In the genomic region with DNA sequence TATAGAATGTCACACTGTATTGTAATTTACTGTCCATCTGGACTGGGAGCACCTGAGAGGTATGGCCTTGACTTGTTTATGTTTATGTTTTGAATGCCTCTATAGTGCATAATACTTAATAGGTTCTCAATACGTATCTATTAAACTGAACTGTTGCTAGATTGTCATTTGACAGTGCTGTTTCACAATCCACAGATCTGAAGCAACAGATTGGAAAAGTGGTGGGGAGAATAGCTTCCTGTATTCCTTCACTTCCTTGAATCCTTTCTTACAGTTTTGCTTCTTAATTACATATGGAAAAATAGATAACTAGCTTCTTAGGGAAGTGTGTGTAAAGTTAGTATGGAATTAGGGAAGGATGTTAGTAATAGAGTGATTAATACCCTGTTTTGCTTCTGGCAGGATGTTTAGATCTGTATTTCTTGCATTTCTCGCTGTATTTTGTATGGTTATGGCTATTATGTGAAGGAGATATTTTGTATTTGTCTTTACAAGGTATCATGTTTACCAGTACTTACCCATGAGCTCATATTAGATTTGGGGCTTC, we compare ENCODE assay signal across 15 cellular contexts. TPM values are rescaled to one million over a fixed set of nuclear protein-coding genes. Genes with fewer than 3 reads are reported as not detected.
DNase-seq lines count a peak whose midpoint lies in the region; ATAC-seq lines count a peak whose summit lies in the region.
"Had no signal": no experiment of that assay in that cellular context is flagged by ENCODE, and none has a peak within 500 bp of the region (broad histone marks: within the 10 kb centered on the region; RNA-seq: fewer than 3 reads in every experiment).

No MANE protein-coding gene starts in this region.

- peak overlapping the region; percentile 77 for H3K4me3 Mint-ChIP-seq in T-helper 17 cell
- no peak overlapping the region for H3K4me3 Mint-ChIP-seq in memory B cell

- DNase-seq in ELR (ENCODE audit: low read depth), result peak; percentile 3
- DNase-seq in T-helper 17 cell, result no peak
- DNase-seq in memory B cell (ENCODE audit: low spot score in 2 of 2), result no peak
- DNase-seq in NCI-H510A treated with DMSO at 0.1 percent for 48 hours (lab: John Stamatoyannopoulos, UW), result no peak
- DNase-seq in NCI-H446 treated with DMSO at 0.1 percent for 48 hours (lab: John Stamatoyannopoulos, UW), result no peak
- DNase-seq in central memory CD4-positive, alpha-beta T cell, result no peak
- DNase-seq: activated effector memory CD4-positive, alpha-beta T cell treated with anti-CD3 and anti-CD28 coated beads, Interleukin-2, amount 50 U/mL, for 16 hours; DMS53; effector CD8-positive, alpha-beta T cell; NCI-H1930; NCI-H748 treated with DMSO at 0.1 percent for 48 hours; occipital lobe had no signal

- ATAC-seq in T-helper 17 cell (no peak), memory B cell (ENCODE audit: low read depth) (no peak)
- ATAC-seq in activated CD4-positive, CD25-positive, alpha-beta regulatory T cell treated with anti-CD3 and anti-CD28 coated beads, Interleukin-2, amount 50 U/mL, for 24 hours, result no peak

- peak overlapping the region in 1 of 11 experiments; percentile 1; a peak in 2 of 22 replicates for H3K27ac ChIP-seq in BLaER1 treated with 17β-estradiol and CSF1 and Interleukin-3, amounts not matched to agents 10 nM and 100 nM

- H3K27me3 ChIP-seq in BLaER1 treated with 17β-estradiol and CSF1 and Interleukin-3, amounts not matched to agents 10 nM and 100 nM, result no peaks in the 10 kb centered on the region

- peaks cover 11 to 57% (median 31%) of the 10 kb centered on the region in 11 experiments; a peak in 18 of 22 replicates for H3K36me3 ChIP-seq in BLaER1 treated with 17β-estradiol and CSF1 and Interleukin-3, amounts not matched to agents 10 nM and 100 nM

- peaks cover 71 to 91% (median 90%) of the 10 kb centered on the region in 11 experiments for H4K20me1 ChIP-seq in BLaER1 treated with 17β-estradiol and CSF1 and Interleukin-3, amounts not matched to agents 10 nM and 100 nM

- H3K27ac Mint-ChIP-seq in T-helper 17 cell, result no peak overlapping the region
- peak overlapping the region; percentile 48 for H3K27ac Mint-ChIP-seq in memory B cell

- H3K9me3 ChIP-seq in BLaER1 treated with 17β-estradiol and CSF1 and Interleukin-3, amounts not matched to agents 10 nM and 100 nM (replicated peaks in 1 of 11), result no peaks in the 10 kb centered on the region
- no peaks in the 10 kb centered on the region for H3K9me3 ChIP-seq in T-helper 17 cell (ENCODE audit: control insufficient read depth, low read length, poor library complexity, severe bottlenecking)

- no peak overlapping the region for H3K9ac ChIP-seq in BLaER1 treated with 17β-estradiol and CSF1 and Interleukin-3, amounts not matched to agents 10 nM and 100 nM

- H3K36me3 Mint-ChIP-seq in T-helper 17 cell (ENCODE audit: low read depth) (peaks cover 6% of the 10 kb centered on the region), memory B cell (peaks cover 3% of the 10 kb centered on the region)

- H3K4me3 ChIP-seq in BLaER1 treated with 17β-estradiol and CSF1 and Interleukin-3, amounts not matched to agents 10 nM and 100 nM, result no peak overlapping the region
- H3K4me3 ChIP-seq: skin epidermis had no signal

- peak overlapping the region; percentile 14 to 89 (median 45); a peak in 19 of 22 replicates for H3K4me2 ChIP-seq in BLaER1 treated with 17β-estradiol and CSF1 and Interleukin-3, amounts not matched to agents 10 nM and 100 nM

- H3K27me3 Mint-ChIP-seq in T-helper 17 cell (no peaks in the 10 kb centered on the region), memory B cell (no peaks in the 10 kb centered on the region)

- no peaks in the 10 kb centered on the region for H3K9me3 Mint-ChIP-seq in memory B cell

- peaks cover 54% of the 10 kb centered on the region for H3K4me1 Mint-ChIP-seq in T-helper 17 cell
- H3K4me1 Mint-ChIP-seq in memory B cell, result peaks cover 46% of the 10 kb centered on the region

- peaks cover 28 to 49% (median 37%) of the 10 kb centered on the region in 10 experiments for H3K4me1 ChIP-seq in BLaER1 treated with 17β-estradiol and CSF1 and Interleukin-3, amounts not matched to agents 10 nM and 100 nM

RNA-seq across cellular contexts. Expression of a gene that starts 4.5 kb away (rescaled TPM):
- 100 to 1,000 TPM; 114 to 120 TPM for total RNA-seq in T-helper 17 cell
